Comparison of ENCODE assay signal across 7 cellular contexts in genomic region chr17:27296427-27296979, GRCh38. TPM values are rescaled to one million over a fixed set of nuclear protein-coding genes. Genes with fewer than 3 reads are reported as not detected.
DNase-seq lines count a peak whose midpoint lies in the region; FAIRE-seq and TF ChIP-seq lines count a peak whose summit lies in the region.

No MANE protein-coding gene starts in this region.

- H3K36me3 ChIP-seq in hepatocyte (replicated peaks; ENCODE audit: insufficient read depth, low read depth) (no peaks in the 10 kb centered on the region), subcutaneous abdominal adipose tissue (ENCODE audit: control insufficient read depth in 5 of 5, insufficient read depth in 5 of 5, low read length in 5 of 5) (peaks cover 0 to 2% (median 0%) of the 10 kb centered on the region in 5 donors)

- H3K79me2 ChIP-seq in hepatocyte: peaks cover 71% of the 10 kb centered on the region

- H3K9me3 Mint-ChIP-seq in activated CD4-positive, alpha-beta memory T cell treated with anti-CD3 and anti-CD28 coated beads for 36 hours: no peaks in the 10 kb centered on the region

- H3K9me3 ChIP-seq in hepatocyte (ENCODE audit: low read depth) (no peaks in the 10 kb centered on the region), subcutaneous abdominal adipose tissue (ENCODE audit: control insufficient read depth in 5 of 5, low read length in 5 of 5) (no peaks in the 10 kb centered on the region)

- peaks cover 15% of the 10 kb centered on the region for H3K36me3 Mint-ChIP-seq in activated CD4-positive, alpha-beta memory T cell treated with anti-CD3 and anti-CD28 coated beads for 36 hours

- no peak for TF ChIP-seq CTCF in hepatocyte (IDR thresholded peaks at IDR 0.05; ENCODE audit: poor library complexity)
- no peak for TF ChIP-seq CTCF in D721Med (IDR thresholded peaks at IDR 0.05; ENCODE audit: insufficient read depth, missing control alignments)

- no peaks in the 10 kb centered on the region for H3K9me2 ChIP-seq in hepatocyte (replicated peaks; ENCODE audit: insufficient read depth)

- H3K4me2 ChIP-seq in hepatocyte: peak overlapping the region; percentile 82

- CTCF ChIA-PET in activated CD4-positive, alpha-beta memory T cell treated with anti-CD3 and anti-CD28 coated beads for 36 hours (lab: Charles Lee): interaction anchor here (0.6 to 4.8 kb wide), 4 partner anchors 37 to 59 kb away, joined by 3 to 47 read pairs (median 16); no protein-coding TSS in a partner anchor

- H3K27ac Mint-ChIP-seq in activated CD4-positive, alpha-beta memory T cell treated with anti-CD3 and anti-CD28 coated beads for 36 hours: peak overlapping the region; percentile 100

- H3K4me3 ChIP-seq in hepatocyte: peak overlapping the region; percentile 78
- H3K4me3 ChIP-seq in subcutaneous abdominal adipose tissue (ENCODE audit: low read depth in 1 of 5, low read length in 5 of 5): peak overlapping the region; percentile 93 to 99 (median 97)

- peaks cover 57% of the 10 kb centered on the region for H3K4me1 Mint-ChIP-seq in activated CD4-positive, alpha-beta memory T cell treated with anti-CD3 and anti-CD28 coated beads for 36 hours (ENCODE audit: low read depth)

- H3K4me3 Mint-ChIP-seq in activated CD4-positive, alpha-beta memory T cell treated with anti-CD3 and anti-CD28 coated beads for 36 hours: peak overlapping the region; percentile 99

- H2AFZ ChIP-seq in hepatocyte: no peak overlapping the region

- DNase-seq in HS-5 (ENCODE audit: low read depth) (peak; percentile 56), hepatocyte (ENCODE audit: low spot score) (peak; percentile 18), D721Med (ENCODE audit: insufficient read length, low spot score) (no peak)
- no peak for DNase-seq in activated CD4-positive, alpha-beta memory T cell treated with anti-CD3 and anti-CD28 coated beads for 36 hours
- no peak for DNase-seq in effector CD8-positive, alpha-beta T cell (lab: John Stamatoyannopoulos, UW)
- DNase-seq in stimulated activated CD4-positive, alpha-beta T cell treated with anti-CD3 and anti-CD28 coated beads, Interleukin-4, amount 100 ng/mL, for 4 hours: no peak

- H3K27ac ChIP-seq in hepatocyte (peak overlapping the region; percentile 100), subcutaneous abdominal adipose tissue (ENCODE audit: low read depth, low read length) (peak overlapping the region; percentile 100)

- intact Hi-C loops in activated CD4-positive, alpha-beta memory T cell treated with anti-CD3 and anti-CD28 coated beads for 36 hours (cut with micrococcal nuclease): no loop called here

- H3K9ac ChIP-seq in subcutaneous abdominal adipose tissue (ENCODE audit: low read length in 5 of 5): peak overlapping the region in 4 of 5 donors; percentile 45 to 99 (median 80)

- H3K27me3 ChIP-seq in hepatocyte (no peaks in the 10 kb centered on the region), subcutaneous abdominal adipose tissue (ENCODE audit: control insufficient read depth in 5 of 5, insufficient read depth in 4 of 5, low read length in 5 of 5) (no peaks in the 10 kb centered on the region)

- FAIRE-seq in D721Med (lab: Jason Lieb, UNC): no peak

- POLR2A ChIA-PET in activated CD4-positive, alpha-beta memory T cell treated with anti-CD3 and anti-CD28 coated beads for 36 hours (lab: Charles Lee): interaction anchor here (0.7 to 3.6 kb wide), 4 partner anchors 36 to 60 kb away, joined by 3 to 12 read pairs (median 3); no protein-coding TSS in a partner anchor

- H3K4me1 ChIP-seq in hepatocyte (ENCODE audit: insufficient read depth) (peaks cover 36% of the 10 kb centered on the region), subcutaneous abdominal adipose tissue (ENCODE audit: control insufficient read depth in 5 of 5, insufficient read depth in 5 of 5, low read length in 5 of 5) (peaks cover 6 to 63% (median 58%) of the 10 kb centered on the region in 5 donors)

- peaks cover 63% of the 10 kb centered on the region for H4K20me1 ChIP-seq in hepatocyte (ENCODE audit: insufficient read depth, poor library complexity, severe bottlenecking)

- 31% methylated on average over 2 of the region's 2 CpGs for WGBS in hepatocyte (ENCODE audit: low lambda C conversion rate, missing lambda C conversion rate)

- no peaks in the 10 kb centered on the region for H3K27me3 Mint-ChIP-seq in activated CD4-positive, alpha-beta memory T cell treated with anti-CD3 and anti-CD28 coated beads for 36 hours

RNA-seq across cellular contexts. Expression of gene WSB1, which starts 2.6 kb away (rescaled TPM):
- total RNA-seq in activated CD4-positive, alpha-beta memory T cell treated with anti-CD3 and anti-CD28 coated beads for 36 hours: 100 to 1,000 TPM; 135 to 147 TPM
- total RNA-seq in hepatocyte: 179 and 214 TPM in 2 replicates
- 161 and 206 TPM in 2 replicates for polyA plus RNA-seq in hepatocyte

Comparison
In these comparisons a context has a peak if more than half of its experiments do, and no peak if none do; other contexts are left out.
1. DNase-seq: peak in HS-5 (single experiment) and hepatocyte (single experiment); none in activated CD4-positive, alpha-beta memory T cell treated with anti-CD3 and anti-CD28 coated beads for 36 hours (single experiment), effector CD8-positive, alpha-beta T cell (single experiment), stimulated activated CD4-positive, alpha-beta T cell treated with anti-CD3 and anti-CD28 coated beads, Interleukin-4, amount 100 ng/mL, for 4 hours (0 of 2) and D721Med (single experiment).